ENCODE assay signal across 3 cellular contexts in genomic region chr2:55418072-55418471, GRCh38.
TF ChIP-seq lines count a peak whose summit lies in the region.

No MANE protein-coding gene starts in this region.

TF ChIP-seq in A549, 52 proteins besides CTCF, POLR2A, EP300 and RAD21:
- TF ChIP-seq SREBF2 (IDR thresholded peaks at IDR 0.05), result no peak
- 0 out of 4 replicates have a peak, but pooled peaks of 1 of the 2 experiments have one; percentile 15 for TF ChIP-seq CEBPB (IDR thresholded peaks at IDR 0.05)

TF ChIP-seq in HCT116, 20 proteins besides CTCF, POLR2A, EP300 and RAD21:
- TF ChIP-seq ZFX (IDR thresholded peaks at IDR 0.05) (no peak), EZH2phosphoT487 (IDR thresholded peaks at IDR 0.05; ENCODE audit: borderline replicate concordance) (no peak), POLR2AphosphoS5 (IDR thresholded peaks at IDR 0.05; ENCODE audit: low read depth, low read length) (no peak), CEBPB (IDR thresholded peaks at IDR 0.05; ENCODE audit: low read depth) (no peak), EGR1 (IDR thresholded peaks at IDR 0.05; ENCODE audit: low read depth) (no peak), ZNF274 (IDR thresholded peaks at IDR 0.05; ENCODE audit: low read depth, low read length) (no peak), EZH2 (IDR thresholded peaks at IDR 0.05) (no peak), SP1 (IDR thresholded peaks at IDR 0.05; ENCODE audit: low read depth) (no peak), TCF7L2 (IDR thresholded peaks at IDR 0.05; ENCODE audit: borderline replicate concordance, extremely low read depth, insufficient read depth, insufficient read length) (no peak), JUND (IDR thresholded peaks at IDR 0.05) (no peak)
- TF ChIP-seq, protein P1, sequence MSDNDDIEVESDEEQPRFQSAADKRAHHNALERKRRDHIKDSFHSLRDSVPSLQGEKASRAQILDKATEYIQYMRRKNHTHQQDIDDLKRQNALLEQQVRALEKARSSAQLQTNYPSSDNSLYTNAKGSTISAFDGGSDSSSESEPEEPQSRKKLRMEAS (IDR thresholded peaks at IDR 0.05), result no peak

TF ChIP-seq in GM12878, 131 proteins besides CTCF, POLR2A, EP300 and RAD21:
- TF ChIP-seq SMAD5 (IDR thresholded peaks at IDR 0.05; ENCODE audit: low read depth) (no peak), BHLHE40 (IDR thresholded peaks at IDR 0.05; ENCODE audit: borderline replicate concordance in 1 of 2, low read depth in 2 of 2, low read length in 1 of 2) (no peak), LARP7 (IDR thresholded peaks at IDR 0.05) (no peak), RUNX3 (IDR thresholded peaks at IDR 0.05; ENCODE audit: low read length) (no peak), SMAD1 (IDR thresholded peaks at IDR 0.05; ENCODE audit: low read depth, partially characterized antibody) (no peak), E2F8 (IDR thresholded peaks at IDR 0.05; ENCODE audit: low read depth, partially characterized antibody) (no peak), FOXK2 (IDR thresholded peaks at IDR 0.05) (no peak), MXI1 (IDR thresholded peaks at IDR 0.05; ENCODE audit: low read depth, low read length) (no peak), CEBPZ (IDR thresholded peaks at IDR 0.05; ENCODE audit: low read depth, low read length) (no peak), NFYA (IDR thresholded peaks at IDR 0.05; ENCODE audit: borderline replicate concordance, low read depth, low read length) (no peak)
- TF ChIP-seq, protein P2, sequence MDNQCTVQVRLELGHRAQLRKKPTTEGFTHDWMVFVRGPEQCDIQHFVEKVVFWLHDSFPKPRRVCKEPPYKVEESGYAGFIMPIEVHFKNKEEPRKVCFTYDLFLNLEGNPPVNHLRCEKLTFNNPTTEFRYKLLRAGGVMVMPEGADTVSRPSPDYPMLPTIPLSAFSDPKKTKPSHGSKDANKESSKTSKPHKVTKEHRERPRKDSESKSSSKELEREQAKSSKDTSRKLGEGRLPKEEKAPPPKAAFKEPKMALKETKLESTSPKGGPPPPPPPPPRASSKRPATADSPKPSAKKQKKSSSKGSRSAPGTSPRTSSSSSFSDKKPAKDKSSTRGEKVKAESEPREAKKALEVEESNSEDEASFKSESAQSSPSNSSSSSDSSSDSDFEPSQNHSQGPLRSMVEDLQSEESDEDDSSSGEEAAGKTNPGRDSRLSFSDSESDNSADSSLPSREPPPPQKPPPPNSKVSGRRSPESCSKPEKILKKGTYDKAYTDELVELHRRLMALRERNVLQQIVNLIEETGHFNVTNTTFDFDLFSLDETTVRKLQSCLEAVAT (IDR thresholded peaks at IDR 0.05), result no peak
- TF ChIP-seq, protein P3, sequence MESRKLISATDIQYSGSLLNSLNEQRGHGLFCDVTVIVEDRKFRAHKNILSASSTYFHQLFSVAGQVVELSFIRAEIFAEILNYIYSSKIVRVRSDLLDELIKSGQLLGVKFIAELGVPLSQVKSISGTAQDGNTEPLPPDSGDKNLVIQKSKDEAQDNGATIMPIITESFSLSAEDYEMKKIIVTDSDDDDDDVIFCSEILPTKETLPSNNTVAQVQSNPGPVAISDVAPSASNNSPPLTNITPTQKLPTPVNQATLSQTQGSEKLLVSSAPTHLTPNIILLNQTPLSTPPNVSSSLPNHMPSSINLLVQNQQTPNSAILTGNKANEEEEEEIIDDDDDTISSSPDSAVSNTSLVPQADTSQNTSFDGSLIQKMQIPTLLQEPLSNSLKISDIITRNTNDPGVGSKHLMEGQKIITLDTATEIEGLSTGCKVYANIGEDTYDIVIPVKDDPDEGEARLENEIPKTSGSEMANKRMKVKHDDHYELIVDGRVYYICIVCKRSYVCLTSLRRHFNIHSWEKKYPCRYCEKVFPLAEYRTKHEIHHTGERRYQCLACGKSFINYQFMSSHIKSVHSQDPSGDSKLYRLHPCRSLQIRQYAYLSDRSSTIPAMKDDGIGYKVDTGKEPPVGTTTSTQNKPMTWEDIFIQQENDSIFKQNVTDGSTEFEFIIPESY (IDR thresholded peaks at IDR 0.05), result no peak
